In genomic region chr1:154559496-154559950, GRCh38 we compare ENCODE assay signal across 8 cellular contexts. TPM values are rescaled to one million over a fixed set of nuclear protein-coding genes. Genes with fewer than 3 reads are reported as not detected.
DNase-seq lines count a peak whose midpoint lies in the region; ATAC-seq and TF ChIP-seq lines count a peak whose summit lies in the region.

No MANE protein-coding gene starts in this region.

- H3K9me3 ChIP-seq in left lung: no peaks in the 10 kb centered on the region

- TF ChIP-seq CTCF in left lung (IDR thresholded peaks at IDR 0.05): peak; percentile 95 to 96

- peaks cover 0 to 14% of the 10 kb centered on the region in 2 donors for H3K36me3 ChIP-seq in left lung

- peak; percentile 36 for ATAC-seq in GM18867 (IDR thresholded peaks at IDR 0.05; ENCODE audit: unreplicated experiment)
- peak; percentile 31 for ATAC-seq in HG03469 (IDR thresholded peaks at IDR 0.05; ENCODE audit: unreplicated experiment)
- peak; percentile 86 for ATAC-seq in left lung

- in situ Hi-C loops in ACHN (cut with HindIII; ENCODE audit: low pct_ligation_motif_present, low pct_unique_long_range_greater_than_20kb, low sequenced_read_pairs): no loop called here

- H3K4me3 ChIP-seq in left lung: peak overlapping the region; percentile 41 to 92

- intact Hi-C loops in left lung (cut with DNase I): no loop called here

- DNase-seq in ACHN (peak; percentile 92), NCI-H526 (lab: John Stamatoyannopoulos, UW) (peak; percentile 98 to 99), dermis microvascular lymphatic vessel endothelial cell (ENCODE audit: low read depth in 2 of 2) (peak; percentile 92 to 95), left lung (peak; percentile 83 to 88)
- DNase-seq in activated CD4-positive, alpha-beta T cell treated with anti-CD3 and anti-CD28 coated beads, Interleukin-2, amount 50 U/mL, for 1 hour: peak; percentile 79
- peak; percentile 77 to 83 for DNase-seq in stimulated activated CD4-positive, alpha-beta T cell treated with anti-CD3 and anti-CD28 coated beads, Interleukin-2, amount 100 ng/mL, for 48 hours

- no peaks in the 10 kb centered on the region for H3K27me3 ChIP-seq in left lung

- H3K27ac ChIP-seq in left lung: peak overlapping the region; percentile 88 to 93

- peaks cover 5 to 29% of the 10 kb centered on the region in 2 donors for H3K4me1 ChIP-seq in left lung

RNA-seq across cellular contexts. Expression of gene UBE2Q1, which starts 1.1 kb away (rescaled TPM):
- total RNA-seq in dermis microvascular lymphatic vessel endothelial cell (25.9 and 32.0 TPM in 2 replicates), left lung (10 to 100 TPM; 87.0 to 90.8 TPM)

RNA-seq across cellular contexts. Expression of gene CHRNB2, which starts 8.1 kb away (rescaled TPM):
- total RNA-seq in dermis microvascular lymphatic vessel endothelial cell (under 0.01 TPM in 1 of 2 replicates, not detected in the other), left lung (under 1 TPM in 1 of 2 donors, not detected in 1; 0.09 TPM)

RNA-seq across cellular contexts. Expression of gene ADAR, which starts 48.5 kb away (rescaled TPM):
- total RNA-seq in dermis microvascular lymphatic vessel endothelial cell: 61.1 and 90.5 TPM in 2 replicates
- total RNA-seq in left lung: 100 to 1,000 TPM; 168 to 197 TPM

RNA-seq across cellular contexts. Expression of gene SHE, which starts 57.3 kb away (rescaled TPM):
- total RNA-seq in dermis microvascular lymphatic vessel endothelial cell (69.1 and 86.5 TPM in 2 replicates), left lung (10 to 100 TPM; 17.7 to 25.3 TPM)

RNA-seq across cellular contexts. Expression of gene TDRD10, which starts 57.5 kb away (rescaled TPM):
- total RNA-seq in dermis microvascular lymphatic vessel endothelial cell (3.5 and 7.2 TPM in 2 replicates), left lung (1 to 10 TPM; 3.8 to 5.0 TPM)

Comparison
In these comparisons a context has a peak if more than half of its experiments do, and no peak if none do; other contexts are left out.
1. Peak in every context shown above with its lines: DNase-seq, ATAC-seq, H3K4me3 ChIP-seq and H3K27ac ChIP-seq.
2. ATAC-seq: peak in every context shown above with its lines; median percentile 86 in left lung; 36 in GM18867; 31 in HG03469.